In genomic region chr1:152502496-152503180, GRCh38 we compare ENCODE assay signal across 28 cellular contexts. TPM values are rescaled to one million over a fixed set of nuclear protein-coding genes. Genes with fewer than 3 reads are reported as not detected.
A peak's percentile ranks its signal among the peaks of the same experiment; 100 is the strongest.
DNase-seq lines count a peak whose midpoint lies in the region; ATAC-seq and TF ChIP-seq lines count a peak whose summit lies in the region.
"Had no signal": no experiment of that assay in that cellular context is flagged by ENCODE, and none has a peak within 500 bp of the region (broad histone marks: within the 10 kb centered on the region; RNA-seq: fewer than 3 reads in every experiment).

No MANE protein-coding gene starts in this region.

- no peak for TF ChIP-seq CTCF in epithelial cell of esophagus (IDR thresholded peaks at IDR 0.05; ENCODE audit: insufficient read depth, low read depth, low read length, missing control alignments)
- no peak for TF ChIP-seq CTCF in prostate gland (IDR thresholded peaks at IDR 0.05)
- no peak for TF ChIP-seq CTCF in smooth muscle cell (IDR thresholded peaks at IDR 0.05; ENCODE audit: borderline replicate concordance, insufficient read depth, poor library complexity, severe bottlenecking)

- no peak for ATAC-seq in GM18867 (IDR thresholded peaks at IDR 0.05; ENCODE audit: unreplicated experiment)
- ATAC-seq: activated T-cell treated with anti-CD3 and anti-CD28 coated beads, Interleukin-2, amount 50 U/mL, for 72 hours; effector memory CD8-positive, alpha-beta T cell; naive thymus-derived CD4-positive, alpha-beta T cell had no signal

- 50% methylated on average over 7 of the region's 7 CpGs for WGBS in prostate gland
- WGBS in smooth muscle cell (ENCODE audit: low lambda C conversion rate), result 77% methylated on average over 7 of the region's 7 CpGs

- no peak overlapping the region for H3K4me3 ChIP-seq in epithelial cell of esophagus (ENCODE audit: low read length)
- H3K4me3 ChIP-seq in prostate gland, result no peak overlapping the region
- no peak overlapping the region for H3K4me3 ChIP-seq in smooth muscle cell
- H3K4me3 ChIP-seq: ascending aorta, ovary, PC-9, SK-N-MC, transverse colon had no signal

- intact Hi-C loops in prostate gland (cut with DNase I), result no loop called here

- H3K9me3 ChIP-seq in prostate gland (no peaks in the 10 kb centered on the region), smooth muscle cell (replicated peaks; ENCODE audit: low read depth) (peaks cover 10% of the 10 kb centered on the region)
- H3K9me3 ChIP-seq: ascending aorta, ovary, transverse colon had no signal

- H3K27ac ChIP-seq in prostate gland, result no peak overlapping the region
- no peak overlapping the region for H3K27ac ChIP-seq in smooth muscle cell (ENCODE audit: low read depth)
- H3K27ac ChIP-seq: ascending aorta, ovary, PC-9, SK-N-MC, transverse colon had no signal

- no peaks in the 10 kb centered on the region for H3K79me2 ChIP-seq in smooth muscle cell (ENCODE audit: low read depth)

- no peaks in the 10 kb centered on the region for H3F3A ChIP-seq in smooth muscle cell (ENCODE audit: low read depth)

- H3K36me3 ChIP-seq in prostate gland (no peaks in the 10 kb centered on the region), smooth muscle cell (ENCODE audit: low read depth) (no peaks in the 10 kb centered on the region)
- H3K36me3 ChIP-seq: ascending aorta, ovary, transverse colon had no signal

- no peak overlapping the region for H2AFZ ChIP-seq in smooth muscle cell (ENCODE audit: low read depth)
- H2AFZ ChIP-seq: PC-9 had no signal

- no peak for TF ChIP-seq POLR2A in prostate gland (IDR thresholded peaks at IDR 0.05)

- DNase-seq in EL, result peak; percentile 81
- DNase-seq in M059J (ENCODE audit: low read depth), result peak; percentile 76
- DNase-seq in epithelial cell of esophagus (ENCODE audit: low read depth), result peak; percentile 99
- DNase-seq in renal cortical epithelial cell (ENCODE audit: low read depth), result peak; percentile 53
- DNase-seq in NCI-H69 (lab: John Stamatoyannopoulos, UW), result no peak
- no peak for DNase-seq in prostate gland (ENCODE audit: low spot score)
- DNase-seq in smooth muscle cell (lab: John Stamatoyannopoulos, UW; ENCODE audit: unreplicated experiment), result no peak
- DNase-seq: activated CD4-positive, alpha-beta T cell treated with anti-CD3 and anti-CD28 coated beads for 1 hour; activated T-cell treated with anti-CD3 and anti-CD28 coated beads, Interleukin-2, amount 50 U/mL, for 72 hours; Calu3; effector memory CD8-positive, alpha-beta T cell; foreskin melanocyte; hypothalamus; mesenchymal stem cell; naive thymus-derived CD4-positive, alpha-beta T cell; NCI-H1436; NCI-H82; ovary; PC-9; stimulated activated CD4-positive, alpha-beta T cell treated with anti-CD3 and anti-CD28 coated beads, Interleukin-2, amount 100 ng/mL, for 24 hours; T1000; transverse colon had no signal

- no peak overlapping the region for H3K9ac ChIP-seq in smooth muscle cell (ENCODE audit: low read depth)

- no peak overlapping the region for H3K4me2 ChIP-seq in smooth muscle cell
- H3K4me2 ChIP-seq: PC-9 had no signal

- H3K4me1 ChIP-seq in prostate gland (replicated peaks) (no peaks in the 10 kb centered on the region), smooth muscle cell (ENCODE audit: low read depth) (no peaks in the 10 kb centered on the region)
- H3K4me1 ChIP-seq: ascending aorta, transverse colon had no signal

- no peaks in the 10 kb centered on the region for H4K20me1 ChIP-seq in smooth muscle cell (ENCODE audit: low read depth)

- no peaks in the 10 kb centered on the region for H3K27me3 ChIP-seq in prostate gland (replicated peaks; ENCODE audit: insufficient read depth)
- H3K27me3 ChIP-seq in smooth muscle cell (ENCODE audit: low read depth), result no peaks in the 10 kb centered on the region
- H3K27me3 ChIP-seq: ascending aorta, ovary, transverse colon had no signal

RNA-seq across cellular contexts. Expression of gene LCE5A, which starts 8.0 kb away (rescaled TPM):
- not detected in 2 replicates for total RNA-seq in M059J (2014; rRNA removed; shearing (Covaris generic))
- total RNA-seq in renal cortical epithelial cell (not detected in 2 replicates), prostate gland (not detected), smooth muscle cell (not detected in 2 replicates)
- not detected in 2 replicates for polyA plus RNA-seq in smooth muscle cell
- total RNA-seq: activated CD8-positive, alpha-beta memory T cell treated with anti-CD3 and anti-CD28 coated beads for 36 hours; activated T-cell treated with anti-CD3 and anti-CD28 coated beads, Interleukin-2, amount 50 U/mL, for 72 hours; ascending aorta; Calu3; kidney epithelial cell; naive thymus-derived CD4-positive, alpha-beta T cell; ovary; PC-9; transverse colon had no signal
- polyA plus RNA-seq: BJ; naive thymus-derived CD4-positive, alpha-beta T cell; ovary had no signal

RNA-seq across cellular contexts. Expression of gene CRCT1, which starts 11.6 kb away (rescaled TPM):
- not detected in 2 replicates for total RNA-seq in M059J (2014; rRNA removed; shearing (Covaris generic))
- total RNA-seq in renal cortical epithelial cell, result not detected in 2 replicates
- not detected for total RNA-seq in prostate gland
- total RNA-seq in smooth muscle cell, result not detected in 2 replicates
- not detected in 2 replicates for polyA plus RNA-seq in smooth muscle cell
- total RNA-seq: activated CD8-positive, alpha-beta memory T cell treated with anti-CD3 and anti-CD28 coated beads for 36 hours; activated T-cell treated with anti-CD3 and anti-CD28 coated beads, Interleukin-2, amount 50 U/mL, for 72 hours; ascending aorta; Calu3; naive thymus-derived CD4-positive, alpha-beta T cell; ovary; PC-9; transverse colon had no signal
- polyA plus RNA-seq: BJ; naive thymus-derived CD4-positive, alpha-beta T cell; ovary had no signal

Comparison
In these comparisons a context has a peak if more than half of its experiments do, and no peak if none do; other contexts are left out.
1. DNase-seq: peak in EL (single experiment), M059J (single experiment), epithelial cell of esophagus (single experiment) and renal cortical epithelial cell (single experiment); none in NCI-H69 (single experiment), prostate gland (single experiment) and smooth muscle cell (single experiment).